In the genomic region with DNA sequence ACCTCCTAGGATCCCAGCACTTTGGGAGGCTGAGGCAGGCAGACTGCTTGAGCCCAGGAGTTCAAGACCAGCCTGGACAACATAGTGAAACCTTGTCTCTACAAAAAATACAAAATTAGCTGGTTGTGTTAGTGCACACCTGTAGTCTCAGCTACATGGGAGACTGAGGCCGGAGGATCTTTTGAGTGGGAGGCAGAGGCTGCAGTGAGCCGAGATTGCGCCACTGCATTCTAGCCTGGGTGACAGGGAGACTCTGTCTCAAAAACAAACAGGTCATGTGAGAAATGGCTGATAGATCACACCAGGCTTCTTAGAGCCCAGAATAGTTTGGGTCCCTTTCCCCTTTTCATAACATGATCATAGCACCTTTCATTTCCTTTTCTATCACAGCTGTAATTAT, we compare ENCODE assay signal across 2 cellular contexts.
TF ChIP-seq lines count a peak whose summit lies in the region.
"Not testable (repeated sequence)": the region's sequence is repeated elsewhere in the genome, so short reads cannot be mapped to it uniquely, and the experiment has no call there.

No MANE protein-coding gene starts in this region.

TF ChIP-seq in K562, 482 proteins besides CTCF, POLR2A, EP300 and RAD21:
- TF ChIP-seq CEBPB (tag; IDR thresholded peaks at IDR 0.05), result peak; percentile 83
TF ChIP-seq in K562: peak in this region for 1; not testable (repeated sequence) for 481.

TF ChIP-seq in HepG2, 621 proteins besides CTCF, POLR2A, EP300 and RAD21 (continues in another document):
- peak; percentile 31; the same call in 1 of the 2 replicates for TF ChIP-seq FOXO1 (CRISPR knock-in tag; IDR thresholded peaks at IDR 0.05)
- TF ChIP-seq MEIS2 (CRISPR knock-in tag; IDR thresholded peaks at IDR 0.05), result 0 out of 2 replicates have a peak, but pooled peaks have one; percentile 59
- TF ChIP-seq ZNF501 (CRISPR knock-in tag; IDR thresholded peaks at IDR 0.05), result 0 out of 2 replicates have a peak, but pooled peaks have one; percentile 8
- 0 out of 2 replicates have a peak, but pooled peaks have one; percentile 42 for TF ChIP-seq ZNF292 (CRISPR knock-in tag; IDR thresholded peaks at IDR 0.05; ENCODE audit: borderline replicate concordance, low read depth)
- TF ChIP-seq MED1 (CRISPR knock-in tag; IDR thresholded peaks at IDR 0.05), result peak; percentile 66
- TF ChIP-seq ZMYM2 (CRISPR knock-in tag; IDR thresholded peaks at IDR 0.05), result peak; percentile 51; the same call in 1 of the 2 replicates
- peak; percentile 57; the same call in 1 of the 2 replicates for TF ChIP-seq FOSL2 (CRISPR knock-in tag; IDR thresholded peaks at IDR 0.05)
- TF ChIP-seq, protein P1, sequence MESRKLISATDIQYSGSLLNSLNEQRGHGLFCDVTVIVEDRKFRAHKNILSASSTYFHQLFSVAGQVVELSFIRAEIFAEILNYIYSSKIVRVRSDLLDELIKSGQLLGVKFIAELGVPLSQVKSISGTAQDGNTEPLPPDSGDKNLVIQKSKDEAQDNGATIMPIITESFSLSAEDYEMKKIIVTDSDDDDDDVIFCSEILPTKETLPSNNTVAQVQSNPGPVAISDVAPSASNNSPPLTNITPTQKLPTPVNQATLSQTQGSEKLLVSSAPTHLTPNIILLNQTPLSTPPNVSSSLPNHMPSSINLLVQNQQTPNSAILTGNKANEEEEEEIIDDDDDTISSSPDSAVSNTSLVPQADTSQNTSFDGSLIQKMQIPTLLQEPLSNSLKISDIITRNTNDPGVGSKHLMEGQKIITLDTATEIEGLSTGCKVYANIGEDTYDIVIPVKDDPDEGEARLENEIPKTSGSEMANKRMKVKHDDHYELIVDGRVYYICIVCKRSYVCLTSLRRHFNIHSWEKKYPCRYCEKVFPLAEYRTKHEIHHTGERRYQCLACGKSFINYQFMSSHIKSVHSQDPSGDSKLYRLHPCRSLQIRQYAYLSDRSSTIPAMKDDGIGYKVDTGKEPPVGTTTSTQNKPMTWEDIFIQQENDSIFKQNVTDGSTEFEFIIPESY (CRISPR knock-in tag; IDR thresholded peaks at IDR 0.05), result peak; percentile 63; the same call in 1 of the 2 replicates
- TF ChIP-seq CEBPB (IDR thresholded peaks at IDR 0.05; ENCODE audit: borderline replicate concordance, low read depth, low read length), result peak; percentile 90
- 0 out of 2 replicates have a peak, but pooled peaks have one; percentile 50 for TF ChIP-seq SATB2 (CRISPR knock-in tag; IDR thresholded peaks at IDR 0.05)
- TF ChIP-seq, protein P2, sequence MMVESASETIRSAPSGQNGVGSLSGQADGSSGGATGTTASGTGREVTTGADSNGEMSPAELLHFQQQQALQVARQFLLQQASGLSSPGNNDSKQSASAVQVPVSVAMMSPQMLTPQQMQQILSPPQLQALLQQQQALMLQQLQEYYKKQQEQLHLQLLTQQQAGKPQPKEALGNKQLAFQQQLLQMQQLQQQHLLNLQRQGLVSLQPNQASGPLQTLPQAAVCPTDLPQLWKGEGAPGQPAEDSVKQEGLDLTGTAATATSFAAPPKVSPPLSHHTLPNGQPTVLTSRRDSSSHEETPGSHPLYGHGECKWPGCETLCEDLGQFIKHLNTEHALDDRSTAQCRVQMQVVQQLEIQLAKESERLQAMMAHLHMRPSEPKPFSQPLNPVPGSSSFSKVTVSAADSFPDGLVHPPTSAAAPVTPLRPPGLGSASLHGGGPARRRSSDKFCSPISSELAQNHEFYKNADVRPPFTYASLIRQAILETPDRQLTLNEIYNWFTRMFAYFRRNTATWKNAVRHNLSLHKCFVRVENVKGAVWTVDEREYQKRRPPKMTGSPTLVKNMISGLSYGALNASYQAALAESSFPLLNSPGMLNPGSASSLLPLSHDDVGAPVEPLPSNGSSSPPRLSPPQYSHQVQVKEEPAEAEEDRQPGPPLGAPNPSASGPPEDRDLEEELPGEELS (CRISPR knock-in tag; IDR thresholded peaks at IDR 0.05), result peak; percentile 60
- peak; percentile 70; the same call in 1 of the 2 replicates for TF ChIP-seq HOXA3 (CRISPR knock-in tag; IDR thresholded peaks at IDR 0.05)
- TF ChIP-seq, protein P3, sequence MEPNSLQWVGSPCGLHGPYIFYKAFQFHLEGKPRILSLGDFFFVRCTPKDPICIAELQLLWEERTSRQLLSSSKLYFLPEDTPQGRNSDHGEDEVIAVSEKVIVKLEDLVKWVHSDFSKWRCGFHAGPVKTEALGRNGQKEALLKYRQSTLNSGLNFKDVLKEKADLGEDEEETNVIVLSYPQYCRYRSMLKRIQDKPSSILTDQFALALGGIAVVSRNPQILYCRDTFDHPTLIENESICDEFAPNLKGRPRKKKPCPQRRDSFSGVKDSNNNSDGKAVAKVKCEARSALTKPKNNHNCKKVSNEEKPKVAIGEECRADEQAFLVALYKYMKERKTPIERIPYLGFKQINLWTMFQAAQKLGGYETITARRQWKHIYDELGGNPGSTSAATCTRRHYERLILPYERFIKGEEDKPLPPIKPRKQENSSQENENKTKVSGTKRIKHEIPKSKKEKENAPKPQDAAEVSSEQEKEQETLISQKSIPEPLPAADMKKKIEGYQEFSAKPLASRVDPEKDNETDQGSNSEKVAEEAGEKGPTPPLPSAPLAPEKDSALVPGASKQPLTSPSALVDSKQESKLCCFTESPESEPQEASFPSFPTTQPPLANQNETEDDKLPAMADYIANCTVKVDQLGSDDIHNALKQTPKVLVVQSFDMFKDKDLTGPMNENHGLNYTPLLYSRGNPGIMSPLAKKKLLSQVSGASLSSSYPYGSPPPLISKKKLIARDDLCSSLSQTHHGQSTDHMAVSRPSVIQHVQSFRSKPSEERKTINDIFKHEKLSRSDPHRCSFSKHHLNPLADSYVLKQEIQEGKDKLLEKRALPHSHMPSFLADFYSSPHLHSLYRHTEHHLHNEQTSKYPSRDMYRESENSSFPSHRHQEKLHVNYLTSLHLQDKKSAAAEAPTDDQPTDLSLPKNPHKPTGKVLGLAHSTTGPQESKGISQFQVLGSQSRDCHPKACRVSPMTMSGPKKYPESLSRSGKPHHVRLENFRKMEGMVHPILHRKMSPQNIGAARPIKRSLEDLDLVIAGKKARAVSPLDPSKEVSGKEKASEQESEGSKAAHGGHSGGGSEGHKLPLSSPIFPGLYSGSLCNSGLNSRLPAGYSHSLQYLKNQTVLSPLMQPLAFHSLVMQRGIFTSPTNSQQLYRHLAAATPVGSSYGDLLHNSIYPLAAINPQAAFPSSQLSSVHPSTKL (CRISPR knock-in tag; IDR thresholded peaks at IDR 0.05), result peak; percentile 69
- TF ChIP-seq ZNF605 (CRISPR knock-in tag; IDR thresholded peaks at IDR 0.05), result 0 out of 2 replicates have a peak, but pooled peaks have one; percentile 4
- peak; percentile 24; the same call in 1 of the 2 replicates for TF ChIP-seq HDAC1 (CRISPR knock-in tag; IDR thresholded peaks at IDR 0.05)
- peak; percentile 93 for TF ChIP-seq CEBPG (CRISPR knock-in tag; IDR thresholded peaks at IDR 0.05)
- TF ChIP-seq HOXA5 (CRISPR knock-in tag; IDR thresholded peaks at IDR 0.05), result peak; percentile 79; the same call in 1 of the 2 replicates
- TF ChIP-seq, protein P4, sequence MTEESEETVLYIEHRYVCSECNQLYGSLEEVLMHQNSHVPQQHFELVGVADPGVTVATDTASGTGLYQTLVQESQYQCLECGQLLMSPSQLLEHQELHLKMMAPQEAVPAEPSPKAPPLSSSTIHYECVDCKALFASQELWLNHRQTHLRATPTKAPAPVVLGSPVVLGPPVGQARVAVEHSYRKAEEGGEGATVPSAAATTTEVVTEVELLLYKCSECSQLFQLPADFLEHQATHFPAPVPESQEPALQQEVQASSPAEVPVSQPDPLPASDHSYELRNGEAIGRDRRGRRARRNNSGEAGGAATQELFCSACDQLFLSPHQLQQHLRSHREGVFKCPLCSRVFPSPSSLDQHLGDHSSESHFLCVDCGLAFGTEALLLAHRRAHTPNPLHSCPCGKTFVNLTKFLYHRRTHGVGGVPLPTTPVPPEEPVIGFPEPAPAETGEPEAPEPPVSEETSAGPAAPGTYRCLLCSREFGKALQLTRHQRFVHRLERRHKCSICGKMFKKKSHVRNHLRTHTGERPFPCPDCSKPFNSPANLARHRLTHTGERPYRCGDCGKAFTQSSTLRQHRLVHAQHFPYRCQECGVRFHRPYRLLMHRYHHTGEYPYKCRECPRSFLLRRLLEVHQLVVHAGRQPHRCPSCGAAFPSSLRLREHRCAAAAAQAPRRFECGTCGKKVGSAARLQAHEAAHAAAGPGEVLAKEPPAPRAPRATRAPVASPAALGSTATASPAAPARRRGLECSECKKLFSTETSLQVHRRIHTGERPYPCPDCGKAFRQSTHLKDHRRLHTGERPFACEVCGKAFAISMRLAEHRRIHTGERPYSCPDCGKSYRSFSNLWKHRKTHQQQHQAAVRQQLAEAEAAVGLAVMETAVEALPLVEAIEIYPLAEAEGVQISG (CRISPR knock-in tag; IDR thresholded peaks at IDR 0.05), result peak; percentile 58; the same call in 1 of the 2 replicates
- TF ChIP-seq KLF16 (CRISPR knock-in tag; IDR thresholded peaks at IDR 0.05), result 0 out of 4 replicates have a peak, but pooled peaks of 1 of the 2 experiments have one; percentile 48
- peak; percentile 77; the same call in 1 of the 2 replicates for TF ChIP-seq SOX5 (CRISPR knock-in tag; IDR thresholded peaks at IDR 0.05; ENCODE audit: borderline replicate concordance)
- TF ChIP-seq ZSCAN31 (CRISPR knock-in tag; IDR thresholded peaks at IDR 0.05; ENCODE audit: low read depth), result 0 out of 2 replicates have a peak, but pooled peaks have one; percentile 2
- TF ChIP-seq ISL2 (CRISPR knock-in tag; IDR thresholded peaks at IDR 0.05), result peak; percentile 55
- TF ChIP-seq KDM2A (CRISPR knock-in tag; IDR thresholded peaks at IDR 0.05; ENCODE audit: borderline replicate concordance, low read depth), result 0 out of 2 replicates have a peak, but pooled peaks have one; percentile 17
- peak; percentile 78; the same call in 1 of the 2 replicates for TF ChIP-seq RCOR2 (CRISPR knock-in tag; IDR thresholded peaks at IDR 0.05)
- TF ChIP-seq RXRB (CRISPR knock-in tag; IDR thresholded peaks at IDR 0.05; ENCODE audit: borderline replicate concordance), result peak; percentile 52; the same call in 1 of the 2 replicates
- peak; percentile 55; the same call in 1 of the 2 replicates for TF ChIP-seq FOXA3 (CRISPR knock-in tag; IDR thresholded peaks at IDR 0.05)
- TF ChIP-seq GABPB1 (CRISPR knock-in tag; IDR thresholded peaks at IDR 0.05), result 0 out of 2 replicates have a peak, but pooled peaks have one; percentile 27
- TF ChIP-seq ZFY (CRISPR knock-in tag; IDR thresholded peaks at IDR 0.05), result peak; percentile 19; the same call in 1 of the 2 replicates
- peak; percentile 43; the same call in 1 of the 2 replicates for TF ChIP-seq MIER3 (CRISPR knock-in tag; IDR thresholded peaks at IDR 0.05; ENCODE audit: borderline replicate concordance)
- peak; percentile 72 for TF ChIP-seq ADNP (CRISPR knock-in tag; IDR thresholded peaks at IDR 0.05)
- peak; percentile 26; the same call in 1 of the 2 replicates for TF ChIP-seq THAP11 (CRISPR knock-in tag; IDR thresholded peaks at IDR 0.05)
- TF ChIP-seq TBX2 (CRISPR knock-in tag; IDR thresholded peaks at IDR 0.05; ENCODE audit: borderline replicate concordance), result peak; percentile 45; the same call in 1 of the 2 replicates
- TF ChIP-seq ZNF136 (CRISPR knock-in tag; IDR thresholded peaks at IDR 0.05; ENCODE audit: low read depth), result 0 out of 2 replicates have a peak, but pooled peaks have one; percentile 3
- 0 out of 2 replicates have a peak, but pooled peaks have one; percentile 17 for TF ChIP-seq ZNF12 (CRISPR knock-in tag; IDR thresholded peaks at IDR 0.05)
- TF ChIP-seq ZNF331 (CRISPR knock-in tag; IDR thresholded peaks at IDR 0.05), result peak; percentile 62; the same call in 1 of the 2 replicates
- TF ChIP-seq, protein P5, sequence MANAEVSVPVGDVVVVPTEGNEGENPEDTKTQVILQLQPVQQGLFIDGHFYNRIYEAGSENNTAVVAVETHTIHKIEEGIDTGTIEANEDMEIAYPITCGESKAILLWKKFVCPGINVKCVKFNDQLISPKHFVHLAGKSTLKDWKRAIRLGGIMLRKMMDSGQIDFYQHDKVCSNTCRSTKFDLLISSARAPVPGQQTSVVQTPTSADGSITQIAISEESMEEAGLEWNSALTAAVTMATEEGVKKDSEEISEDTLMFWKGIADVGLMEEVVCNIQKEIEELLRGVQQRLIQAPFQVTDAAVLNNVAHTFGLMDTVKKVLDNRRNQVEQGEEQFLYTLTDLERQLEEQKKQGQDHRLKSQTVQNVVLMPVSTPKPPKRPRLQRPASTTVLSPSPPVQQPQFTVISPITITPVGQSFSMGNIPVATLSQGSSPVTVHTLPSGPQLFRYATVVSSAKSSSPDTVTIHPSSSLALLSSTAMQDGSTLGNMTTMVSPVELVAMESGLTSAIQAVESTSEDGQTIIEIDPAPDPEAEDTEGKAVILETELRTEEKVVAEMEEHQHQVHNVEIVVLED (CRISPR knock-in tag; IDR thresholded peaks at IDR 0.05; ENCODE audit: borderline replicate concordance), result 0 out of 2 replicates have a peak, but pooled peaks have one; percentile 3
- TF ChIP-seq NFATC3 (CRISPR knock-in tag; IDR thresholded peaks at IDR 0.05), result 0 out of 2 replicates have a peak, but pooled peaks have one; percentile 14
- TF ChIP-seq ZNF629 (CRISPR knock-in tag; conservative IDR thresholded peaks at IDR 0.05), result peak; percentile 33; the same call in 1 of the 2 replicates
- not testable (repeated sequence) for TF ChIP-seq FOXA1 (IDR thresholded peaks at IDR 0.05)
- TF ChIP-seq FOXA1 (CRISPR knock-in tag; IDR thresholded peaks at IDR 0.05), result 0 out of 2 replicates have a peak, but pooled peaks have one; percentile 17
- TF ChIP-seq HDAC2 (CRISPR knock-in tag; IDR thresholded peaks at IDR 0.05), result peak; percentile 66; the same call in 1 of the 2 replicates
- peak; percentile 79; the same call in 1 of the 2 replicates for TF ChIP-seq GATAD2A (CRISPR knock-in tag; IDR thresholded peaks at IDR 0.05)
- TF ChIP-seq ISX (CRISPR knock-in tag; conservative IDR thresholded peaks at IDR 0.05), result 0 out of 2 replicates have a peak, but pooled peaks have one; percentile 67
- TF ChIP-seq, protein P6, sequence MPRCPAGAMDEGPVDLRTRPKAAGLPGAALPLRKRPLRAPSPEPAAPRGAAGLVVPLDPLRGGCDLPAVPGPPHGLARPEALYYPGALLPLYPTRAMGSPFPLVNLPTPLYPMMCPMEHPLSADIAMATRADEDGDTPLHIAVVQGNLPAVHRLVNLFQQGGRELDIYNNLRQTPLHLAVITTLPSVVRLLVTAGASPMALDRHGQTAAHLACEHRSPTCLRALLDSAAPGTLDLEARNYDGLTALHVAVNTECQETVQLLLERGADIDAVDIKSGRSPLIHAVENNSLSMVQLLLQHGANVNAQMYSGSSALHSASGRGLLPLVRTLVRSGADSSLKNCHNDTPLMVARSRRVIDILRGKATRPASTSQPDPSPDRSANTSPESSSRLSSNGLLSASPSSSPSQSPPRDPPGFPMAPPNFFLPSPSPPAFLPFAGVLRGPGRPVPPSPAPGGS (CRISPR knock-in tag; IDR thresholded peaks at IDR 0.05), result 0 out of 2 replicates have a peak, but pooled peaks have one; percentile 48
- TF ChIP-seq MYC (CRISPR knock-in tag; IDR thresholded peaks at IDR 0.05; ENCODE audit: borderline replicate concordance), result 0 out of 2 replicates have a peak, but pooled peaks have one; percentile 40
- TF ChIP-seq KDM1A (CRISPR knock-in tag; IDR thresholded peaks at IDR 0.05), result peak; percentile 63; the same call in 1 of the 2 replicates
- peak; percentile 35; the same call in 1 of the 2 replicates for TF ChIP-seq ZNF232 (CRISPR knock-in tag; IDR thresholded peaks at IDR 0.05; ENCODE audit: borderline replicate concordance)
- peak; percentile 70 for TF ChIP-seq TEAD3 (CRISPR knock-in tag; optimal IDR thresholded peaks at IDR 0.05; ENCODE audit: borderline replicate concordance)
- peak; percentile 72; the same call in 1 of the 2 replicates for TF ChIP-seq BRD4 (CRISPR knock-in tag; IDR thresholded peaks at IDR 0.05)
- TF ChIP-seq NKX3-1 (CRISPR knock-in tag; IDR thresholded peaks at IDR 0.05), result 0 out of 2 replicates have a peak, but pooled peaks have one; percentile 5
